In the genomic region with DNA sequence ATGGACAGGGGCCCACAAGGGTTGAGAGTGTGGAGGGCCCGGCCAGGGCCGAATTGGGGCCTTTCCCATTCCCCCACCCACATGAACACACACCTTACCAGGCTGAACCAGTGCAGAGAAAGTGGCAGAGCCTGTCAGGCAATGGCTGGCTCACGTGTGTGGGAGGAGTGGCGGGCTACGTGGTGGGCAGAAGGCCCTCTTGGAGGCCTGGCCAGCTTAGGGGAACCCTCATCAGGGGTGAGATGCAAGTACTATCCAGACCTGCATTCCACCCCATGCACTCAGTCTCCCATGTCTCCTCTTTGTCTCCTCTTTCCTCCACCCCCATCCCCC, we compare ENCODE assay signal across 8 cellular contexts. TPM values are rescaled to one million over a fixed set of nuclear protein-coding genes. Genes with fewer than 3 reads are reported as not detected.
DNase-seq lines count a peak whose midpoint lies in the region; ATAC-seq, FAIRE-seq and TF ChIP-seq lines count a peak whose summit lies in the region.

No MANE protein-coding gene starts in this region.

- H3K9me2 ChIP-seq in Karpas-422 (replicated peaks; ENCODE audit: insufficient read depth, low read length) = no peaks in the 10 kb centered on the region

- H3K79me2 ChIP-seq in Karpas-422 (ENCODE audit: low read length) = peaks cover 11% of the 10 kb centered on the region

- peaks cover 12% of the 10 kb centered on the region for H3K9me3 Mint-ChIP-seq in chondrocyte (ENCODE audit: low read depth)

- DNase-seq in Karpas-422 (no peak), chondrocyte (ENCODE audit: low spot score) (no peak), lung (ENCODE audit: low spot score) (no peak), ureter (ENCODE audit: low spot score) (peak; percentile 55), AG08396 (ENCODE audit: low spot score) (no peak), GM19239 (ENCODE audit: insufficient read length, low spot score) (no peak), COR-L47 (lab: John Stamatoyannopoulos, UW) (no peak)

- no peaks in the 10 kb centered on the region for H3K9me3 ChIP-seq in Karpas-422 (ENCODE audit: low read length)
- peaks cover 0 to 10% of the 10 kb centered on the region in 2 donors for H3K9me3 ChIP-seq in lung (ENCODE audit: control insufficient read depth in 2 of 2, insufficient read depth in 1 of 2, low read length in 1 of 2)

- H3K36me3 Mint-ChIP-seq in chondrocyte (ENCODE audit: low read depth) = peaks cover 6% of the 10 kb centered on the region

- FAIRE-seq in GM19239 (lab: Jason Lieb, UNC) = no peak

- H3K36me3 ChIP-seq in Karpas-422 (ENCODE audit: insufficient read depth, low read length) (no peaks in the 10 kb centered on the region; the same call in 1 of the 2 replicates), lung (ENCODE audit: control insufficient read depth in 2 of 2, insufficient read depth in 2 of 2, low read length in 2 of 2) (no peaks in the 10 kb centered on the region)

- peak; percentile 14 for ATAC-seq in GM19023 (IDR thresholded peaks at IDR 0.05; ENCODE audit: unreplicated experiment)
- no peak for ATAC-seq in lung (ENCODE audit: insufficient read depth, low FRiP score)

- H3K4me1 Mint-ChIP-seq in chondrocyte (ENCODE audit: low read depth) = peaks cover 11% of the 10 kb centered on the region

- no peak overlapping the region for H3K27ac ChIP-seq in Karpas-422 (ENCODE audit: low read length)
- H3K27ac ChIP-seq in lung (ENCODE audit: low read depth in 1 of 2, low read length in 1 of 2) = peak overlapping the region; percentile 67 to 91

- no peaks in the 10 kb centered on the region for H3K27me3 Mint-ChIP-seq in chondrocyte (ENCODE audit: low read depth)

- no peak for TF ChIP-seq CTCF in chondrocyte (IDR thresholded peaks at IDR 0.05)
- TF ChIP-seq CTCF in lung (IDR thresholded peaks at IDR 0.05; ENCODE audit: control extremely low read depth, extremely low read depth) = no peak

- no peaks in the 10 kb centered on the region for H3K27me3 ChIP-seq in Karpas-422 (ENCODE audit: low read length)
- no peaks in the 10 kb centered on the region for H3K27me3 ChIP-seq in lung (ENCODE audit: control insufficient read depth, insufficient read depth)

- H2AFZ ChIP-seq in Karpas-422 (ENCODE audit: low read length) = no peak overlapping the region; the same call in 1 of the 2 replicates

- peak overlapping the region; percentile 79 for H3K9ac ChIP-seq in Karpas-422 (ENCODE audit: low read length)

- peak overlapping the region; percentile 77 for H3K4me2 ChIP-seq in Karpas-422 (ENCODE audit: low read depth, low read length, poor library complexity, severe bottlenecking)

- H3K4me3 ChIP-seq in Karpas-422 (ENCODE audit: low read length) (peak overlapping the region; percentile 78), lung (peak overlapping the region; percentile 86)

- peak overlapping the region; percentile 88 for H3K27ac Mint-ChIP-seq in chondrocyte (ENCODE audit: unreplicated experiment)

- H3K4me1 ChIP-seq in Karpas-422 (ENCODE audit: low read length) = peaks cover 12% of the 10 kb centered on the region
- no peaks in the 10 kb centered on the region for H3K4me1 ChIP-seq in lung (ENCODE audit: control insufficient read depth in 2 of 2, insufficient read depth in 2 of 2, low read length in 2 of 2)

- peak overlapping the region; percentile 85 for H3K4me3 Mint-ChIP-seq in chondrocyte (ENCODE audit: unreplicated experiment)

- H4K20me1 ChIP-seq in Karpas-422 (ENCODE audit: insufficient read depth, low read depth, low read length) = no peaks in the 10 kb centered on the region

- WGBS in lung, 2 donors = 0 to 33% methylated on average over 2 to 5 of the region's 5 CpGs

RNA-seq across cellular contexts. Expression of gene TCEAL4, which starts 1.0 kb away (rescaled TPM):
- total RNA-seq in Karpas-422 (2014; rRNA removed; shearing (Covaris generic); ENCODE audit: low replicate concordance) = 19.8 and 35.4 TPM in 2 replicates
- total RNA-seq in chondrocyte (84.5 to 91.5 TPM (median 88.0 TPM) in 3 replicates), lung (10 to 100 TPM; 35.6 to 89.0 TPM), ureter (145 TPM)
- 100 to 1,000 TPM in 1 of 2 donors, 10 to 100 TPM in 1; 83.5 to 214 TPM for polyA plus RNA-seq in lung

RNA-seq across cellular contexts. Expression of gene TCEAL3, which starts 21.5 kb away (rescaled TPM):
- 1.8 and 6.9 TPM in 2 replicates for total RNA-seq in Karpas-422 (2014; rRNA removed; shearing (Covaris generic); ENCODE audit: low replicate concordance)
- total RNA-seq in chondrocyte (40.0 to 40.8 TPM (median 40.2 TPM) in 3 replicates), lung (10 to 100 TPM in 1 of 2 donors, 1 to 10 TPM in 1; 5.9 to 28.0 TPM), ureter (49.1 TPM)
- 10 to 100 TPM; 29.8 to 37.9 TPM for polyA plus RNA-seq in lung

RNA-seq across cellular contexts. Expression of gene TCEAL1, which starts 42.5 kb away (rescaled TPM):
- 22.1 and 34.2 TPM in 2 replicates for total RNA-seq in Karpas-422 (2014; rRNA removed; shearing (Covaris generic); ENCODE audit: low replicate concordance)
- total RNA-seq in chondrocyte (26.7 to 27.7 TPM (median 27.2 TPM) in 3 replicates), lung (10 to 100 TPM; 28.9 to 33.4 TPM), ureter (53.7 TPM)
- 10 to 100 TPM; 23.8 to 27.6 TPM for polyA plus RNA-seq in lung
